ENCODE assay signal across 19 cellular contexts in the genomic region with DNA sequence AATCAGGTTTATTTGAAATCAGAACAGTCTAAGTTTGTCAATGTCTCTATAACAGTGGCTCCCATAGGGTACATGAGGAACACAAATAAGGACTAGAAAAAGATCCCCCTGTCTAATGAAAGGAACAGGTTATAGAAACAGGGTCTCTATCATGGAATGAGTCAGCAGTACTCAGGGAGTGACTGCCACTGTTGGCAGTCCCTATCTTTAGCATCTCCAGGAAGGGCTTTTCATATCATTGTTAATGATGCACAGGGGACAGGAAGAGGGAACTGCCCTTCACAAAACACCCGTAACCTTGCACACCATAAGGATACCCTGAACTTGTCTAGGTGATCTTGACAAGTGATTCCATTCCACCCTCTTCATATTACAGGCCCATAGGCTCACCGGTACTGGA. TPM values are rescaled to one million over a fixed set of nuclear protein-coding genes. Genes with fewer than 3 reads are reported as not detected.
DNase-seq lines count a peak whose midpoint lies in the region; ATAC-seq and TF ChIP-seq lines count a peak whose summit lies in the region.
"Had no signal": no experiment of that assay in that cellular context is flagged by ENCODE, and none has a peak within 500 bp of the region (broad histone marks: within the 10 kb centered on the region; RNA-seq: fewer than 3 reads in every experiment).

No MANE protein-coding gene starts in this region.

- peaks cover 10% of the 10 kb centered on the region for H3K36me3 Mint-ChIP-seq in T-helper 2 cell treated with Interferon-gamma antibody and Interleukin-4, amounts not matched to agents 5 μg/mL and 100 μg/mL, for 36 hours (ENCODE audit: low read depth)
- no peaks in the 10 kb centered on the region for H3K36me3 Mint-ChIP-seq in effector memory CD8-positive, alpha-beta T cell (ENCODE audit: insufficient read depth)

- H3K4me3 Mint-ChIP-seq in T-helper 2 cell treated with Interferon-gamma antibody and Interleukin-4, amounts not matched to agents 5 μg/mL and 100 μg/mL, for 36 hours, result peak overlapping the region; percentile 73
- peak overlapping the region; percentile 31 to 63 for H3K4me3 Mint-ChIP-seq in effector memory CD8-positive, alpha-beta T cell
- H3K4me3 Mint-ChIP-seq: neural crest cell had no signal

- no peak for TF ChIP-seq CTCF in left ventricle myocardium inferior (IDR thresholded peaks at IDR 0.05; ENCODE audit: borderline replicate concordance)

- no peaks in the 10 kb centered on the region for H3K36me3 ChIP-seq in left ventricle myocardium inferior
- H3K36me3 ChIP-seq: brain microvascular endothelial cell, colonic mucosa, SJCRH30, transverse colon had no signal

- H3K9me3 Mint-ChIP-seq in T-helper 2 cell treated with Interferon-gamma antibody and Interleukin-4, amounts not matched to agents 5 μg/mL and 100 μg/mL, for 36 hours, result peaks cover 5% of the 10 kb centered on the region
- H3K9me3 Mint-ChIP-seq in effector memory CD8-positive, alpha-beta T cell, result no peaks in the 10 kb centered on the region

- DNase-seq in left ventricle myocardium inferior (no peak), Right ventricle myocardium superior (no peak), NCI-H2029 treated with DMSO at 0.1 percent for 48 hours (lab: John Stamatoyannopoulos, UW) (no peak)
- no peak for DNase-seq in T-helper 2 cell treated with Interferon-gamma antibody and Interleukin-4, amounts not matched to agents 5 μg/mL and 100 μg/mL, for 36 hours (ENCODE audit: low spot score)
- no peak for DNase-seq in effector memory CD8-positive, alpha-beta T cell
- no peak for DNase-seq in stimulated activated CD4-positive, alpha-beta T cell treated with anti-CD3 and anti-CD28 coated beads, Interleukin-4, amount 100 ng/mL, for 4 hours
- DNase-seq: brain microvascular endothelial cell, colonic mucosa, H7, KG1, left cardiac atrium, midbrain, NCI-H1694 treated with DMSO at 0.1 percent for 48 hours, NCI-H2227 treated with DMSO at 0.1 percent for 48 hours, SJCRH30, transverse colon had no signal

- ATAC-seq in Right ventricle myocardium superior (ENCODE audit: poor library complexity) (no peak), GM18909 (IDR thresholded peaks at IDR 0.05; ENCODE audit: poor library complexity, unreplicated experiment) (no peak)
- no peak for ATAC-seq in effector memory CD8-positive, alpha-beta T cell (replicated peaks)
- ATAC-seq: left cardiac atrium, Panc1 had no signal

- H3K27ac ChIP-seq in left ventricle myocardium inferior (replicated peaks), result peak overlapping the region; percentile 40
- H3K27ac ChIP-seq: brain microvascular endothelial cell, colonic mucosa, SJCRH30, transverse colon had no signal

- no peaks in the 10 kb centered on the region for H3K9me3 ChIP-seq in left ventricle myocardium inferior (replicated peaks)
- H3K9me3 ChIP-seq: colonic mucosa, SJCRH30, transverse colon had no signal

- H3K27me3 Mint-ChIP-seq in T-helper 2 cell treated with Interferon-gamma antibody and Interleukin-4, amounts not matched to agents 5 μg/mL and 100 μg/mL, for 36 hours (ENCODE audit: low read depth), result no peaks in the 10 kb centered on the region
- H3K27me3 Mint-ChIP-seq in effector memory CD8-positive, alpha-beta T cell, result no peaks in the 10 kb centered on the region

- H3K4me1 ChIP-seq in left ventricle myocardium inferior, result no peaks in the 10 kb centered on the region
- H3K4me1 ChIP-seq: colonic mucosa, SJCRH30, transverse colon had no signal

- H3K27ac Mint-ChIP-seq in T-helper 2 cell treated with Interferon-gamma antibody and Interleukin-4, amounts not matched to agents 5 μg/mL and 100 μg/mL, for 36 hours, result peak overlapping the region; percentile 90
- peak overlapping the region; percentile 68 to 95 for H3K27ac Mint-ChIP-seq in effector memory CD8-positive, alpha-beta T cell

- peaks cover 38% of the 10 kb centered on the region for H3K4me1 Mint-ChIP-seq in T-helper 2 cell treated with Interferon-gamma antibody and Interleukin-4, amounts not matched to agents 5 μg/mL and 100 μg/mL, for 36 hours (ENCODE audit: low read depth)
- peaks cover 15 to 27% of the 10 kb centered on the region in 2 donors for H3K4me1 Mint-ChIP-seq in effector memory CD8-positive, alpha-beta T cell (ENCODE audit: low read depth in 2 of 2)
- H3K4me1 Mint-ChIP-seq: neural crest cell had no signal

- intact Hi-C loops in left ventricle myocardium inferior (cut with micrococcal nuclease), result no loop called here
- intact Hi-C loops in Right ventricle myocardium superior (cut with DNase I), result no loop called here

- no peak overlapping the region for H3K4me3 ChIP-seq in left ventricle myocardium inferior
- H3K4me3 ChIP-seq: colonic mucosa, SJCRH30, transverse colon had no signal

- no peaks in the 10 kb centered on the region for H3K27me3 ChIP-seq in left ventricle myocardium inferior (ENCODE audit: low read depth)
- H3K27me3 ChIP-seq: brain microvascular endothelial cell, colonic mucosa, SJCRH30, transverse colon had no signal

RNA-seq across cellular contexts. Expression of gene SMIM10L2A, which starts 38.5 kb away (rescaled TPM):
- total RNA-seq in left ventricle myocardium inferior (0.82 TPM), Right ventricle myocardium superior (1.6 TPM)
- total RNA-seq: SJCRH30 had no signal

RNA-seq across cellular contexts. Expression of gene ZNF449, which starts 38.7 kb away (rescaled TPM):
- 5.2 TPM for total RNA-seq in left ventricle myocardium inferior
- total RNA-seq in Right ventricle myocardium superior, result 4.8 TPM

RNA-seq across cellular contexts. Expression of gene ZNF75D, which starts 39.3 kb away (rescaled TPM):
- total RNA-seq in left ventricle myocardium inferior, result 3.3 TPM
- 3.6 TPM for total RNA-seq in Right ventricle myocardium superior
